26 cellular contexts compared by ENCODE assay signal in the genomic region with DNA sequence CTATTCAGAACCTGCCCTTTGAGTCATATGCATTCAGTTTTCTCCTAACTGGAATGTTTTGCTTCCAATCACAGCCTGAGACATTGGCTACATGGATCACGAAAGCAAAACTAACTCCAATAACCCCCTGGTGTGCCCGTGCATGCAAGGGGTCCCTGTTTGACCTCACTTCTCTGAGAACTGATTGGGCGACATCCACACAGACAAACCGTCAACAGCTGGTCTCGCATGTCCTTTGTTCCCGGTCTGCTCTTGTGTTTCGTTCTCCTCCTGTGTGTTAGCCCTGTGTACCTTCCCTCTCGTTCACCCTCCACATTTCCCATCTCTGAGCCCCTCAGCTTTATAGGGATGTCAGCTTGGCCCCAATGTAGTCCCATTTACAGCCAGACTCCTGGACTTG.
A peak's percentile ranks its signal among the peaks of the same experiment; 100 is the strongest.
DNase-seq lines count a peak whose midpoint lies in the region; ATAC-seq and TF ChIP-seq lines count a peak whose summit lies in the region.
"Had no signal": no experiment of that assay in that cellular context is flagged by ENCODE, and none has a peak within 500 bp of the region (broad histone marks: within the 10 kb centered on the region; RNA-seq: fewer than 3 reads in every experiment).

No MANE protein-coding gene starts in this region.

- H3K4me1 ChIP-seq in muscle layer of colon (ENCODE audit: insufficient read depth, low read length) = peaks cover 25% of the 10 kb centered on the region

- intact Hi-C loops in Right ventricle myocardium inferior (cut with DNase I) = loop anchor here (5.0 kb wide), 1 partner anchor 35 kb away; no protein-coding TSS in a partner anchor

- no peaks in the 10 kb centered on the region for H3K9me3 Mint-ChIP-seq in brain
- H3K9me3 Mint-ChIP-seq: CD8-positive, alpha-beta memory T cell had no signal

- no peak overlapping the region for H3K9ac ChIP-seq in muscle layer of colon (ENCODE audit: low read length)

- H3K4me1 Mint-ChIP-seq in brain = peaks cover 77% of the 10 kb centered on the region

- H3K36me3 Mint-ChIP-seq in brain = peaks cover 56% of the 10 kb centered on the region
- H3K36me3 Mint-ChIP-seq: CD14-positive monocyte had no signal

- peak overlapping the region; percentile 48 for H3K27ac ChIP-seq in muscle layer of colon (ENCODE audit: low read depth, low read length)
- H3K27ac ChIP-seq: PC-9, SJSA1 had no signal

- ATAC-seq in HG02571 (IDR thresholded peaks at IDR 0.05; ENCODE audit: unreplicated experiment) (no peak), Right ventricle myocardium inferior (no peak)

- H3K27me3 ChIP-seq in muscle layer of colon (ENCODE audit: control insufficient read depth in 1 of 2, insufficient read depth in 2 of 2, low read length in 2 of 2) = no peaks in the 10 kb centered on the region
- H3K27me3 ChIP-seq: BE2C, SJSA1 had no signal

- DNase-seq in ELF-1 (ENCODE audit: low read depth, low spot score) (peak; percentile 13), retina (peak; percentile 78), UCSD-AML1 (lab: John Stamatoyannopoulos, UW; ENCODE audit: unreplicated experiment) (no peak), Right ventricle myocardium inferior (ENCODE audit: missing footprints) (no peak)
- DNase-seq: 8988T; ACHN; BE2C; CD8-positive, alpha-beta memory T cell; DMS 273 treated with DMSO at 0.1 percent for 48 hours; DMS79 treated with DMSO at 0.1 percent for 48 hours; H7; Karpas-422; NCI-H1092 treated with DMSO at 0.1 percent for 48 hours; NCI-H1436; NCI-H187; NCI-H2081 treated with DMSO at 0.1 percent for 48 hours; NCI-H2171; NCI-H524; NCI-H774; PC-9; Right ventricle myocardium superior had no signal

- no peaks in the 10 kb centered on the region for H3K36me3 ChIP-seq in muscle layer of colon (ENCODE audit: insufficient read depth, low read length)
- H3K36me3 ChIP-seq: SJSA1 had no signal

- peak overlapping the region in 3 of 5 experiments; percentile 10 to 77 (median 69) for H3K27ac Mint-ChIP-seq in brain
- H3K27ac Mint-ChIP-seq: CD14-positive monocyte had no signal

- TF ChIP-seq CTCF in brain (conservative IDR thresholded peaks at IDR 0.05) = no peak

- peaks cover 6% of the 10 kb centered on the region for H3K27me3 Mint-ChIP-seq in brain

- H3K4me3 ChIP-seq in muscle layer of colon (ENCODE audit: low read depth in 1 of 2, low read length in 2 of 2) = no peak overlapping the region
- H3K4me3 ChIP-seq: PC-9, SJSA1 had no signal

- no peaks in the 10 kb centered on the region for H3K9me3 ChIP-seq in muscle layer of colon (ENCODE audit: low read length)
- H3K9me3 ChIP-seq: BE2C, SJSA1 had no signal

- H3K4me3 Mint-ChIP-seq in brain = no peak overlapping the region
- H3K4me3 Mint-ChIP-seq: CD14-positive monocyte had no signal

Comparison
In these comparisons a context has a peak if more than half of its experiments do, and no peak if none do; other contexts are left out.
1. DNase-seq: peak in ELF-1 (single experiment) and retina (single experiment); none in UCSD-AML1 (single experiment) and Right ventricle myocardium inferior (single experiment).